In the genomic region with DNA sequence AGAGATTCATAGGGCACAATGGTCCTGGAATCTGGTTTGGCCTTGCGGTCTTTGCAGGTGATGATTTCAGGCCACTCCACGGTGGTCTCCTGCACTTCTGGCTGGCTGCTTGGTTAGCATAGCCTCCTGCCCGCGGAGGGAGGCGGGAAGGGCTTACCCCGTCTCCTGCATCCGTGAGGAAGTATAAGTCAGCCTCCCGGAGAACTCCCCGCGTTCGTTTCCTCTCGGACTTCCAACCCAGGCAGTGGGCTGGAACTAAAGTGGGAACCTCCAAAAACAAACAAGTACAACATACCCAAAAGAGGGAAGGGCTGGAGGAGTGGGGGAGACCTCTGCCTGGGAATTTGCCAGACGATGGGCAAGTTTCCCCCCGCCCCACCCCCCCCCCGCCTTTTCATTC, we compare ENCODE assay signal across 7 cellular contexts. TPM values are rescaled to one million over a fixed set of nuclear protein-coding genes. Genes with fewer than 3 reads are reported as not detected.
DNase-seq lines count a peak whose midpoint lies in the region; ATAC-seq and TF ChIP-seq lines count a peak whose summit lies in the region.

No MANE protein-coding gene starts in this region.

- H3K27me3 ChIP-seq in lung (ENCODE audit: control insufficient read depth, insufficient read depth) (no peaks in the 10 kb centered on the region), upper lobe of right lung (no peaks in the 10 kb centered on the region)
- H3K27me3 ChIP-seq in effector memory CD4-positive, alpha-beta T cell (replicated peaks; ENCODE audit: control insufficient read depth, insufficient read depth, low read length, poor library complexity, severe bottlenecking): peaks cover 22% of the 10 kb centered on the region

- no peak overlapping the region for H3K4me3 ChIP-seq in lung
- H3K4me3 ChIP-seq in upper lobe of right lung: peak overlapping the region; percentile 43
- no peak overlapping the region for H3K4me3 ChIP-seq in effector memory CD4-positive, alpha-beta T cell (ENCODE audit: insufficient read depth, low read depth, low read length, poor library complexity, severe bottlenecking)

- H3K27ac ChIP-seq in lung (ENCODE audit: low read depth in 1 of 2, low read length in 1 of 2) (peak overlapping the region; percentile 84 to 99), upper lobe of right lung (peak overlapping the region; percentile 95)
- H3K27ac ChIP-seq in effector memory CD4-positive, alpha-beta T cell (ENCODE audit: insufficient read depth, low read length, poor library complexity, severe bottlenecking): no peak overlapping the region

- H3K4me1 ChIP-seq in lung (ENCODE audit: control insufficient read depth in 2 of 2, insufficient read depth in 2 of 2, low read length in 2 of 2) (peaks cover 3 to 4% of the 10 kb centered on the region in 2 donors), upper lobe of right lung (peaks cover 31% of the 10 kb centered on the region)
- peaks cover 18% of the 10 kb centered on the region for H3K4me1 ChIP-seq in effector memory CD4-positive, alpha-beta T cell (ENCODE audit: control insufficient read depth, insufficient read depth, low read length, poor library complexity, severe bottlenecking)

- peaks cover 5 to 6% of the 10 kb centered on the region in 2 donors for H3K36me3 ChIP-seq in lung (ENCODE audit: control insufficient read depth in 2 of 2, insufficient read depth in 2 of 2, low read length in 2 of 2)
- H3K36me3 ChIP-seq in upper lobe of right lung: peaks cover 21% of the 10 kb centered on the region
- no peaks in the 10 kb centered on the region for H3K36me3 ChIP-seq in effector memory CD4-positive, alpha-beta T cell (ENCODE audit: control insufficient read depth, insufficient read depth, low read length)

- TF ChIP-seq CTCF in lung (IDR thresholded peaks at IDR 0.05; ENCODE audit: control extremely low read depth, extremely low read depth) (no peak), upper lobe of right lung (IDR thresholded peaks at IDR 0.05) (no peak)

- WGBS in lung, 2 donors: 10 to 13% methylated on average over 15 of the region's 15 CpGs

- peak; percentile 93 for DNase-seq in M059J (ENCODE audit: low read depth)
- DNase-seq in dermis microvascular lymphatic vessel endothelial cell (ENCODE audit: low read depth in 2 of 2): peak; percentile 69 to 82
- no peak for DNase-seq in lung (ENCODE audit: low spot score)
- DNase-seq in upper lobe of right lung: no peak
- DNase-seq in effector memory CD4-positive, alpha-beta T cell: no peak

- no peak for ATAC-seq in lung (ENCODE audit: insufficient read depth, low FRiP score)
- ATAC-seq in upper lobe of right lung: no peak
- no peak for ATAC-seq in GM21526 (IDR thresholded peaks at IDR 0.05; ENCODE audit: low FRiP score, unreplicated experiment)
- ATAC-seq in GM18517 (IDR thresholded peaks at IDR 0.05; ENCODE audit: unreplicated experiment): no peak

- peaks cover 0 to 2% of the 10 kb centered on the region in 2 donors for H3K9me3 ChIP-seq in lung (ENCODE audit: control insufficient read depth in 2 of 2, insufficient read depth in 1 of 2, low read length in 1 of 2)
- no peaks in the 10 kb centered on the region for H3K9me3 ChIP-seq in upper lobe of right lung
- H3K9me3 ChIP-seq in effector memory CD4-positive, alpha-beta T cell (ENCODE audit: control insufficient read depth, low read length): no peaks in the 10 kb centered on the region

- intact Hi-C loops in upper lobe of right lung (cut with DNase I): no loop called here

RNA-seq across cellular contexts. Expression of a gene that starts 0.9 kb away (rescaled TPM):
- 78.3 and 110 TPM in 2 replicates for total RNA-seq in M059J (2014; rRNA removed; shearing (Covaris generic))
- total RNA-seq in dermis microvascular lymphatic vessel endothelial cell (83.7 and 169 TPM in 2 replicates), lung (100 to 1,000 TPM in 1 of 2 donors, 10 to 100 TPM in 1; 75.6 to 116 TPM), upper lobe of right lung (120 TPM)
- 100 to 1,000 TPM in 1 of 2 donors, 10 to 100 TPM in 1; 99.7 to 210 TPM for polyA plus RNA-seq in lung

Comparison
In these comparisons a context has a peak if more than half of its experiments do, and no peak if none do; other contexts are left out.
1. DNase-seq: peak in M059J (single experiment) and dermis microvascular lymphatic vessel endothelial cell (2 of 2); none in lung (single experiment), upper lobe of right lung (single experiment) and effector memory CD4-positive, alpha-beta T cell (0 of 3).